ENCODE assay signal across 2 cellular contexts in genomic region chr2:164061129-164061746, GRCh38.
TF ChIP-seq lines count a peak whose summit lies in the region.

No MANE protein-coding gene starts in this region.

TF ChIP-seq in GM23338, 12 proteins besides CTCF, POLR2A, EP300 and RAD21 (continued from another document):
- no peak for TF ChIP-seq ZNF462 (CRISPR knock-in tag; IDR thresholded peaks at IDR 0.05)
- TF ChIP-seq ZNF331 (CRISPR knock-in tag; IDR thresholded peaks at IDR 0.05; ENCODE audit: low read depth): no peak
- no peak for TF ChIP-seq EZH2phosphoT487 (IDR thresholded peaks at IDR 0.05; ENCODE audit: unreplicated experiment)
- TF ChIP-seq, protein P1, sequence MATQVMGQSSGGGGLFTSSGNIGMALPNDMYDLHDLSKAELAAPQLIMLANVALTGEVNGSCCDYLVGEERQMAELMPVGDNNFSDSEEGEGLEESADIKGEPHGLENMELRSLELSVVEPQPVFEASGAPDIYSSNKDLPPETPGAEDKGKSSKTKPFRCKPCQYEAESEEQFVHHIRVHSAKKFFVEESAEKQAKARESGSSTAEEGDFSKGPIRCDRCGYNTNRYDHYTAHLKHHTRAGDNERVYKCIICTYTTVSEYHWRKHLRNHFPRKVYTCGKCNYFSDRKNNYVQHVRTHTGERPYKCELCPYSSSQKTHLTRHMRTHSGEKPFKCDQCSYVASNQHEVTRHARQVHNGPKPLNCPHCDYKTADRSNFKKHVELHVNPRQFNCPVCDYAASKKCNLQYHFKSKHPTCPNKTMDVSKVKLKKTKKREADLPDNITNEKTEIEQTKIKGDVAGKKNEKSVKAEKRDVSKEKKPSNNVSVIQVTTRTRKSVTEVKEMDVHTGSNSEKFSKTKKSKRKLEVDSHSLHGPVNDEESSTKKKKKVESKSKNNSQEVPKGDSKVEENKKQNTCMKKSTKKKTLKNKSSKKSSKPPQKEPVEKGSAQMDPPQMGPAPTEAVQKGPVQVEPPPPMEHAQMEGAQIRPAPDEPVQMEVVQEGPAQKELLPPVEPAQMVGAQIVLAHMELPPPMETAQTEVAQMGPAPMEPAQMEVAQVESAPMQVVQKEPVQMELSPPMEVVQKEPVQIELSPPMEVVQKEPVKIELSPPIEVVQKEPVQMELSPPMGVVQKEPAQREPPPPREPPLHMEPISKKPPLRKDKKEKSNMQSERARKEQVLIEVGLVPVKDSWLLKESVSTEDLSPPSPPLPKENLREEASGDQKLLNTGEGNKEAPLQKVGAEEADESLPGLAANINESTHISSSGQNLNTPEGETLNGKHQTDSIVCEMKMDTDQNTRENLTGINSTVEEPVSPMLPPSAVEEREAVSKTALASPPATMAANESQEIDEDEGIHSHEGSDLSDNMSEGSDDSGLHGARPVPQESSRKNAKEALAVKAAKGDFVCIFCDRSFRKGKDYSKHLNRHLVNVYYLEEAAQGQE (IDR thresholded peaks at IDR 0.05; ENCODE audit: unreplicated experiment): no peak

TF ChIP-seq in GM12878, 131 proteins besides CTCF, POLR2A, EP300 and RAD21 (continued from another document):
- TF ChIP-seq SMC3 (IDR thresholded peaks at IDR 0.05; ENCODE audit: borderline replicate concordance, low read length): peak; percentile 81; the same call in 1 of the 2 replicates
- TF ChIP-seq KDM1A (IDR thresholded peaks at IDR 0.05; ENCODE audit: borderline replicate concordance): no peak
- no peak for TF ChIP-seq IKZF1 (conservative IDR thresholded peaks at IDR 0.05)
